Comparison of ENCODE assay signal across 8 cellular contexts in genomic region chr6:27178001-27178730, GRCh38.
DNase-seq lines count a peak whose midpoint lies in the region; ATAC-seq and TF ChIP-seq lines count a peak whose summit lies in the region.

No MANE protein-coding gene starts in this region.

- no peak for TF ChIP-seq CTCF in GM23338 (conservative IDR thresholded peaks at IDR 0.05; ENCODE audit: low read depth in 2 of 2)
- TF ChIP-seq CTCF in liver (IDR thresholded peaks at IDR 0.05; ENCODE audit: low read depth, low read length, missing input control): no peak

- peak overlapping the region; percentile 72 for H3K4me3 ChIP-seq in GM23338
- peak overlapping the region; percentile 94 to 99 (median 95) for H3K4me3 ChIP-seq in liver (ENCODE audit: low read depth in 1 of 3, low read length in 3 of 3)

- H3K36me3 ChIP-seq in GM23338 (ENCODE audit: insufficient read depth): no peaks in the 10 kb centered on the region
- H3K36me3 ChIP-seq in liver (ENCODE audit: control insufficient read depth in 4 of 4, insufficient read depth in 3 of 4, low read depth in 1 of 4, low read length in 3 of 4): no peaks in the 10 kb centered on the region

- H2AFZ ChIP-seq in GM23338: peak overlapping the region; percentile 1

- H3K27me3 ChIP-seq in GM23338 (ENCODE audit: insufficient read depth): no peaks in the 10 kb centered on the region
- H3K27me3 ChIP-seq in liver (ENCODE audit: control insufficient read depth in 4 of 4, insufficient read depth in 4 of 4, low read length in 3 of 4): no peaks in the 10 kb centered on the region

- peaks cover 13% of the 10 kb centered on the region; the same call in 1 of the 2 replicates for H3K4me1 ChIP-seq in GM23338 (ENCODE audit: insufficient read depth)
- peaks cover 2 to 10% (median 7%) of the 10 kb centered on the region in 4 donors for H3K4me1 ChIP-seq in liver (ENCODE audit: control insufficient read depth in 4 of 4, insufficient read depth in 4 of 4, low read length in 3 of 4)

- no peaks in the 10 kb centered on the region for H3K9me2 ChIP-seq in GM23338 (ENCODE audit: insufficient read depth)

- H3K36me3 Mint-ChIP-seq in GM23338 (ENCODE audit: low read depth): no peaks in the 10 kb centered on the region
- peaks cover 22% of the 10 kb centered on the region for H3K36me3 Mint-ChIP-seq in stimulated activated effector memory CD8-positive, alpha-beta T cell treated with anti-CD3 and anti-CD28 coated beads, Interleukin-12 subunit alpha, Interleukin-12 subunit beta, amount 100 ng/mL, for 72 hours

- H3K9me3 ChIP-seq in liver (ENCODE audit: control insufficient read depth in 4 of 4, low read length in 3 of 4): no peaks in the 10 kb centered on the region

- H4K20me1 ChIP-seq in GM23338 (replicated peaks; ENCODE audit: insufficient read depth): 0 out of 2 replicates have a peak, but pooled peaks cover 4% of the 10 kb centered on the region

- H3F3A ChIP-seq in GM23338 (replicated peaks; ENCODE audit: low read depth): 0 out of 2 replicates have a peak, but pooled peaks cover 3% of the 10 kb centered on the region

- H3K9ac ChIP-seq in liver (ENCODE audit: low read depth in 1 of 2, low read length in 2 of 2): peak overlapping the region; percentile 73 to 91

- no peak for TF ChIP-seq RAD21 in liver (IDR thresholded peaks at IDR 0.05)

- 4% methylated on average over 30 of the region's 30 CpGs for WGBS in liver

- H3K4me1 Mint-ChIP-seq in GM23338: peaks cover 11% of the 10 kb centered on the region
- H3K4me1 Mint-ChIP-seq in stimulated activated effector memory CD8-positive, alpha-beta T cell treated with anti-CD3 and anti-CD28 coated beads, Interleukin-12 subunit alpha, Interleukin-12 subunit beta, amount 100 ng/mL, for 72 hours: peaks cover 14% of the 10 kb centered on the region

- peaks cover 15% of the 10 kb centered on the region for H3K27me3 Mint-ChIP-seq in GM23338 (ENCODE audit: insufficient read depth, low read depth, poor library complexity)

- peak overlapping the region; percentile 92 for H3K27ac Mint-ChIP-seq in GM23338
- peak overlapping the region; percentile 100 for H3K27ac Mint-ChIP-seq in stimulated activated effector memory CD8-positive, alpha-beta T cell treated with anti-CD3 and anti-CD28 coated beads, Interleukin-12 subunit alpha, Interleukin-12 subunit beta, amount 100 ng/mL, for 72 hours

- DNase-seq in DMS79 (lab: John Stamatoyannopoulos, UW) (peak; percentile 8), DMS79 treated with DMSO at 0.1 percent for 48 hours (lab: John Stamatoyannopoulos, UW) (no peak), GM23338 (ENCODE audit: low spot score) (peak; percentile 85), LoVo (ENCODE audit: low spot score) (peak; percentile 67), T-helper 22 cell (ENCODE audit: low read depth) (peak; percentile 43), dermis blood vessel endothelial cell (peak; percentile 82)
- DNase-seq in stimulated activated effector memory CD8-positive, alpha-beta T cell treated with anti-CD3 and anti-CD28 coated beads, Interleukin-12 subunit alpha, Interleukin-12 subunit beta, amount 100 ng/mL, for 72 hours (ENCODE audit: low spot score in 2 of 2): peak in 1 of 2 donors; percentile 57

- H3K4me3 Mint-ChIP-seq in GM23338: peak overlapping the region; percentile 95
- H3K4me3 Mint-ChIP-seq in stimulated activated effector memory CD8-positive, alpha-beta T cell treated with anti-CD3 and anti-CD28 coated beads, Interleukin-12 subunit alpha, Interleukin-12 subunit beta, amount 100 ng/mL, for 72 hours: peak overlapping the region; percentile 83

- H3K4me2 ChIP-seq in GM23338: peak overlapping the region; percentile 71

- H3K27ac ChIP-seq in GM23338 (ENCODE audit: low read depth) (peak overlapping the region; percentile 70; the same call in 1 of the 2 replicates), liver (ENCODE audit: low read depth in 1 of 2, low read length in 2 of 2) (peak overlapping the region in 1 of 2 donors; percentile 62)

- peak; percentile 70 for ATAC-seq in GM23338
- peak; percentile 75 for ATAC-seq in stimulated activated effector memory CD8-positive, alpha-beta T cell treated with anti-CD3 and anti-CD28 coated beads, Interleukin-12 subunit alpha, Interleukin-12 subunit beta, amount 100 ng/mL, for 72 hours

- H3K9me3 Mint-ChIP-seq in GM23338: peaks cover 6% of the 10 kb centered on the region; the same call in 2 of the 3 replicates
- no peaks in the 10 kb centered on the region for H3K9me3 Mint-ChIP-seq in stimulated activated effector memory CD8-positive, alpha-beta T cell treated with anti-CD3 and anti-CD28 coated beads, Interleukin-12 subunit alpha, Interleukin-12 subunit beta, amount 100 ng/mL, for 72 hours

- no peaks in the 10 kb centered on the region for H3K79me2 ChIP-seq in GM23338 (replicated peaks; ENCODE audit: insufficient read depth)

TF ChIP-seq in GM23338, 12 proteins besides CTCF, POLR2A, EP300 and RAD21 (continues in another document):
- no peak for TF ChIP-seq STAT1 (IDR thresholded peaks at IDR 0.05; ENCODE audit: unreplicated experiment)
- TF ChIP-seq EZH2phosphoT487 (IDR thresholded peaks at IDR 0.05; ENCODE audit: unreplicated experiment): no peak
- TF ChIP-seq ZNF114 (CRISPR knock-in tag; IDR thresholded peaks at IDR 0.05): no peak
- peak; percentile 84 for TF ChIP-seq POLR2AphosphoS5 (IDR thresholded peaks at IDR 0.05; ENCODE audit: low read depth)

TF ChIP-seq in liver, 16 proteins besides CTCF, POLR2A, EP300 and RAD21:
- no peak for TF ChIP-seq HNF4G (IDR thresholded peaks at IDR 0.05)
- TF ChIP-seq TAF1 (conservative IDR thresholded peaks at IDR 0.05): no peak
- no peak for TF ChIP-seq JUND (IDR thresholded peaks at IDR 0.05)
- no peak for TF ChIP-seq SP1 (IDR thresholded peaks at IDR 0.05)
- peak; percentile 7 for TF ChIP-seq HNF4A (conservative IDR thresholded peaks at IDR 0.05)
- no peak for TF ChIP-seq REST (IDR thresholded peaks at IDR 0.05)
